Comparison of ENCODE assay signal across 13 cellular contexts in genomic region chr10:124738441-124738840, GRCh38. TPM values are rescaled to one million over a fixed set of nuclear protein-coding genes. Genes with fewer than 3 reads are reported as not detected.
DNase-seq lines count a peak whose midpoint lies in the region; ATAC-seq and TF ChIP-seq lines count a peak whose summit lies in the region.
"Had no signal": no experiment of that assay in that cellular context is flagged by ENCODE, and none has a peak within 500 bp of the region (broad histone marks: within the 10 kb centered on the region; RNA-seq: fewer than 3 reads in every experiment).

No MANE protein-coding gene starts in this region.

- no peak overlapping the region for H2BK120ac ChIP-seq in trophoblast cell (ENCODE audit: insufficient read depth, low read length, poor library complexity)

- H3K9ac ChIP-seq in endodermal cell (ENCODE audit: extremely low read depth, low read length, poor library complexity, severe bottlenecking), result no peak overlapping the region
- H3K9ac ChIP-seq in rectal smooth muscle tissue (ENCODE audit: low read length), result no peak overlapping the region
- H3K9ac ChIP-seq in trophoblast cell (ENCODE audit: low read length), result no peak overlapping the region

- H2AK5ac ChIP-seq in trophoblast cell (ENCODE audit: low read length), result no peak overlapping the region

- H3K14ac ChIP-seq in trophoblast cell (ENCODE audit: low read length), result no peak overlapping the region

- H3K9me3 Mint-ChIP-seq in CD4-positive, alpha-beta memory T cell, result no peaks in the 10 kb centered on the region
- no peaks in the 10 kb centered on the region for H3K9me3 Mint-ChIP-seq in endodermal cell
- no peaks in the 10 kb centered on the region for H3K9me3 Mint-ChIP-seq in activated T-helper 1 cell treated with anti-CD3 and anti-CD28 coated beads, Interleukin-12 subunit alpha, Interleukin-12 subunit beta, Interleukin-2, Interleukin-4 antibody, amounts not matched to agents 30 ng/mL and 10 ng/mL and 1 ng/mL, durations not matched to agents 14 hours and 24 hours and 36 hours
- H3K9me3 Mint-ChIP-seq: activated naive CD4-positive, alpha-beta T cell treated with anti-CD3 and anti-CD28 coated beads, Interleukin-2, amount 50 U/mL, for 24 hours had no signal

- CTCF ChIA-PET in CD4-positive, alpha-beta memory T cell (lab: Charles Lee; ENCODE audit: partially characterized antibody), result interaction anchor here (4.8 to 18.1 kb wide), 6 partner anchors 16 to 200 kb away, joined by 49 to 556 read pairs (median 112); no protein-coding TSS in a partner anchor
- CTCF ChIA-PET in OCI-LY7 (lab: Charles Lee; ENCODE audit: unreplicated experiment), result no interaction called here

- no peak overlapping the region for H4K12ac ChIP-seq in trophoblast cell (ENCODE audit: low read depth, low read length)

- H2BK5ac ChIP-seq in trophoblast cell (ENCODE audit: low read depth, low read length, poor library complexity), result no peak overlapping the region

- H3K4ac ChIP-seq in trophoblast cell (ENCODE audit: low read depth, low read length), result no peak overlapping the region

- no TSS peak for BruUV-seq in OCI-LY7 (replicated peaks; lab: Mats Ljungman, UMichigan)

- no peaks in the 10 kb centered on the region for H3K9me3 ChIP-seq in CD4-positive, alpha-beta memory T cell (ENCODE audit: control insufficient read depth in 1 of 2, low read length in 2 of 2)
- H3K9me3 ChIP-seq in OCI-LY7 (ENCODE audit: low read length) (no peaks in the 10 kb centered on the region), endodermal cell (ENCODE audit: control insufficient read depth, low read length) (no peaks in the 10 kb centered on the region), trophoblast cell (ENCODE audit: insufficient read depth, low read depth, low read length) (peaks cover 5% of the 10 kb centered on the region)

- H3K27ac Mint-ChIP-seq in CD4-positive, alpha-beta memory T cell, result peak overlapping the region; percentile 39 to 97 (median 94)
- H3K27ac Mint-ChIP-seq in endodermal cell, result no peak overlapping the region
- H3K27ac Mint-ChIP-seq in activated T-helper 1 cell treated with anti-CD3 and anti-CD28 coated beads, Interleukin-12 subunit alpha, Interleukin-12 subunit beta, Interleukin-2, Interleukin-4 antibody, amounts not matched to agents 30 ng/mL and 10 ng/mL and 1 ng/mL, durations not matched to agents 14 hours and 24 hours and 36 hours, result no peak overlapping the region

- DNase-seq in CD4-positive, alpha-beta memory T cell, result no peak
- no peak for DNase-seq in OCI-LY7 (ENCODE audit: low spot score)
- peak; percentile 41 for DNase-seq in endodermal cell
- no peak for DNase-seq in GM03348 (ENCODE audit: low spot score)
- DNase-seq in trophoblast cell, result no peak
- no peak for DNase-seq in sciatic nerve (ENCODE audit: low spot score)
- no peak for DNase-seq in activated T-helper 1 cell treated with anti-CD3 and anti-CD28 coated beads, Interleukin-12 subunit alpha, Interleukin-12 subunit beta, Interleukin-2, Interleukin-4 antibody, amounts not matched to agents 30 ng/mL and 10 ng/mL and 1 ng/mL, durations not matched to agents 14 hours and 24 hours and 36 hours (ENCODE audit: low spot score)
- DNase-seq: H7, NCI-H1694, SW 1271 had no signal

- H3K4me1 Mint-ChIP-seq in CD4-positive, alpha-beta memory T cell, result peaks cover 78 to 95% (median 87%) of the 10 kb centered on the region in 4 donors
- peaks cover 58% of the 10 kb centered on the region for H3K4me1 Mint-ChIP-seq in endodermal cell
- H3K4me1 Mint-ChIP-seq in activated T-helper 1 cell treated with anti-CD3 and anti-CD28 coated beads, Interleukin-12 subunit alpha, Interleukin-12 subunit beta, Interleukin-2, Interleukin-4 antibody, amounts not matched to agents 30 ng/mL and 10 ng/mL and 1 ng/mL, durations not matched to agents 14 hours and 24 hours and 36 hours (ENCODE audit: low read depth), result peaks cover 66% of the 10 kb centered on the region

- no peaks in the 10 kb centered on the region for H3K27me3 ChIP-seq in CD4-positive, alpha-beta memory T cell (ENCODE audit: insufficient read depth, low read length)
- H3K27me3 ChIP-seq in endodermal cell (ENCODE audit: control insufficient read depth, insufficient read depth, low read length, poor library complexity, severe bottlenecking) (no peaks in the 10 kb centered on the region), rectal smooth muscle tissue (ENCODE audit: control insufficient read depth, insufficient read depth, low read length) (no peaks in the 10 kb centered on the region), trophoblast cell (ENCODE audit: insufficient read depth, low read length) (no peaks in the 10 kb centered on the region)

- H3K23ac ChIP-seq in trophoblast cell (ENCODE audit: low read length), result no peak overlapping the region

- no peak overlapping the region for H2BK12ac ChIP-seq in trophoblast cell (ENCODE audit: low read length)

- WGBS in endodermal cell (ENCODE audit: insufficient coverage in 1 of 2, insufficient read length in 1 of 2), 2 experiments, result 92 to 95% methylated on average over 4 to 6 of the region's 6 CpGs
- WGBS in trophoblast cell (ENCODE audit: extremely low coverage, insufficient coverage, insufficient read length), result no CpG with 5 or more reads among the region's 6 CpGs

- H2AFZ ChIP-seq in OCI-LY7 (ENCODE audit: low read length) (no peak overlapping the region), trophoblast cell (ENCODE audit: insufficient read depth, low read length, poor library complexity) (no peak overlapping the region)

- H3K27ac ChIP-seq in CD4-positive, alpha-beta memory T cell (ENCODE audit: low read depth, low read length), result peak overlapping the region; percentile 64
- H3K27ac ChIP-seq in OCI-LY7 (ENCODE audit: low read depth, low read length, poor library complexity, severe bottlenecking) (peak overlapping the region; percentile 92), endodermal cell (ENCODE audit: low read depth, low read length) (no peak overlapping the region), rectal smooth muscle tissue (ENCODE audit: low read depth, low read length) (peak overlapping the region; percentile 79), trophoblast cell (ENCODE audit: low read depth, low read length) (no peak overlapping the region)

- no peaks in the 10 kb centered on the region for H3K36me3 ChIP-seq in CD4-positive, alpha-beta memory T cell (ENCODE audit: insufficient read depth, low read length)
- H3K36me3 ChIP-seq in OCI-LY7 (ENCODE audit: insufficient read depth, low read length), result peaks cover 40% of the 10 kb centered on the region
- no peaks in the 10 kb centered on the region for H3K36me3 ChIP-seq in endodermal cell (ENCODE audit: control insufficient read depth, insufficient read depth, low read length)
- no peaks in the 10 kb centered on the region for H3K36me3 ChIP-seq in rectal smooth muscle tissue (ENCODE audit: control insufficient read depth, insufficient read depth, low read length)
- no peaks in the 10 kb centered on the region for H3K36me3 ChIP-seq in trophoblast cell (ENCODE audit: control insufficient read depth in 1 of 2, insufficient read depth in 2 of 2, low read length in 2 of 2)

- H3K4me1 ChIP-seq in CD4-positive, alpha-beta memory T cell (ENCODE audit: insufficient read depth, low read length), result peaks cover 93% of the 10 kb centered on the region
- peaks cover 82% of the 10 kb centered on the region for H3K4me1 ChIP-seq in OCI-LY7 (ENCODE audit: insufficient read depth, low read length, poor library complexity, severe bottlenecking)
- peaks cover 22% of the 10 kb centered on the region for H3K4me1 ChIP-seq in endodermal cell (ENCODE audit: control insufficient read depth, insufficient read depth, low read length)
- H3K4me1 ChIP-seq in rectal smooth muscle tissue (ENCODE audit: control insufficient read depth, insufficient read depth, low read length), result peaks cover 91% of the 10 kb centered on the region
- peaks cover 14 to 16% of the 10 kb centered on the region in 2 experiments for H3K4me1 ChIP-seq in trophoblast cell (ENCODE audit: control insufficient read depth in 1 of 2, insufficient read depth in 2 of 2, low read length in 2 of 2)

- H3K27me3 Mint-ChIP-seq in CD4-positive, alpha-beta memory T cell, result no peaks in the 10 kb centered on the region
- H3K27me3 Mint-ChIP-seq in endodermal cell (ENCODE audit: insufficient read depth), result no peaks in the 10 kb centered on the region
- H3K27me3 Mint-ChIP-seq in activated T-helper 1 cell treated with anti-CD3 and anti-CD28 coated beads, Interleukin-12 subunit alpha, Interleukin-12 subunit beta, Interleukin-2, Interleukin-4 antibody, amounts not matched to agents 30 ng/mL and 10 ng/mL and 1 ng/mL, durations not matched to agents 14 hours and 24 hours and 36 hours (ENCODE audit: insufficient read depth), result peaks cover 9% of the 10 kb centered on the region
- H3K27me3 Mint-ChIP-seq: activated naive CD4-positive, alpha-beta T cell treated with anti-CD3 and anti-CD28 coated beads, Interleukin-2, amount 50 U/mL, for 24 hours had no signal

- TF ChIP-seq CTCF in OCI-LY7 (conservative IDR thresholded peaks at IDR 0.05; ENCODE audit: low read length) (no peak), endodermal cell (conservative IDR thresholded peaks at IDR 0.05) (no peak)

- peak overlapping the region; percentile 90 for H3K4me2 ChIP-seq in OCI-LY7 (ENCODE audit: low read length)
- H3K4me2 ChIP-seq in trophoblast cell (ENCODE audit: low read length), result no peak overlapping the region

- H4K8ac ChIP-seq in trophoblast cell (ENCODE audit: low read depth, low read length), result no peak overlapping the region

- no peak for ATAC-seq in sciatic nerve
- ATAC-seq: HepG2 had no signal

- POLR2A ChIA-PET in CD4-positive, alpha-beta memory T cell (lab: Charles Lee; ENCODE audit: partially characterized antibody), result interaction anchor here (0.8 to 5.7 kb wide), 13 partner anchors 10 to 119 kb away, joined by 3 to 163 read pairs (median 40); no protein-coding TSS in a partner anchor
- POLR2A ChIA-PET in OCI-LY7 (lab: Charles Lee), result interaction anchor here (0.9 to 3.8 kb wide), 3 partner anchors 8 to 33 kb away, joined by 3 to 29 read pairs (median 7); no protein-coding TSS in a partner anchor

- peaks cover 7 to 21% of the 10 kb centered on the region in 2 donors for H3K36me3 Mint-ChIP-seq in CD4-positive, alpha-beta memory T cell
- no peaks in the 10 kb centered on the region for H3K36me3 Mint-ChIP-seq in endodermal cell (ENCODE audit: low read depth)
- peaks cover 37% of the 10 kb centered on the region for H3K36me3 Mint-ChIP-seq in activated T-helper 1 cell treated with anti-CD3 and anti-CD28 coated beads, Interleukin-12 subunit alpha, Interleukin-12 subunit beta, Interleukin-2, Interleukin-4 antibody, amounts not matched to agents 30 ng/mL and 10 ng/mL and 1 ng/mL, durations not matched to agents 14 hours and 24 hours and 36 hours (ENCODE audit: low read depth)
- H3K36me3 Mint-ChIP-seq: activated naive CD4-positive, alpha-beta T cell treated with anti-CD3 and anti-CD28 coated beads, Interleukin-2, amount 50 U/mL, for 24 hours had no signal

- no peaks in the 10 kb centered on the region for H3K9me2 ChIP-seq in OCI-LY7 (ENCODE audit: insufficient read depth, low read length)

- no peak overlapping the region for H4K91ac ChIP-seq in trophoblast cell (ENCODE audit: low read depth, low read length)

- intact Hi-C loops in CD4-positive, alpha-beta memory T cell (cut with micrococcal nuclease), result no loop called here
- intact Hi-C loops in OCI-LY7 (cut with micrococcal nuclease; ENCODE audit: unreplicated experiment), result no loop called here
- intact Hi-C loops in sciatic nerve (cut with DNase I), result no loop called here
- intact Hi-C loops in activated T-helper 1 cell treated with anti-CD3 and anti-CD28 coated beads, Interleukin-12 subunit alpha, Interleukin-12 subunit beta, Interleukin-2, Interleukin-4 antibody, amounts not matched to agents 30 ng/mL and 10 ng/mL and 1 ng/mL, durations not matched to agents 14 hours and 24 hours and 36 hours (cut with micrococcal nuclease), result no loop called here

- H3K79me1 ChIP-seq in trophoblast cell (ENCODE audit: low read length), result peaks cover 2% of the 10 kb centered on the region

- H4K20me1 ChIP-seq in OCI-LY7 (ENCODE audit: insufficient read depth, low read length), result peaks cover 8% of the 10 kb centered on the region; the same call in 1 of the 2 replicates

- H3K79me2 ChIP-seq in OCI-LY7 (ENCODE audit: insufficient read depth, low read depth, low read length) (peaks cover 99% of the 10 kb centered on the region), trophoblast cell (ENCODE audit: control insufficient read depth, insufficient read depth, low read length, poor library complexity) (peaks cover 7% of the 10 kb centered on the region)

- no peak overlapping the region for H3K4me3 ChIP-seq in CD4-positive, alpha-beta memory T cell (ENCODE audit: low read length in 2 of 2)
- peak overlapping the region; percentile 95 for H3K4me3 ChIP-seq in OCI-LY7 (ENCODE audit: low read depth, low read length, poor library complexity, severe bottlenecking)
- H3K4me3 ChIP-seq in endodermal cell (ENCODE audit: low read length), result no peak overlapping the region
- H3K4me3 ChIP-seq in rectal smooth muscle tissue (ENCODE audit: low read length), result no peak overlapping the region
- H3K4me3 ChIP-seq in trophoblast cell (ENCODE audit: low read depth, low read length), result no peak overlapping the region

- peak overlapping the region in 7 of 8 donors; percentile 14 to 100 (median 98) for H3K4me3 Mint-ChIP-seq in CD4-positive, alpha-beta memory T cell
- H3K4me3 Mint-ChIP-seq in endodermal cell, result no peak overlapping the region
- H3K4me3 Mint-ChIP-seq in activated T-helper 1 cell treated with anti-CD3 and anti-CD28 coated beads, Interleukin-12 subunit alpha, Interleukin-12 subunit beta, Interleukin-2, Interleukin-4 antibody, amounts not matched to agents 30 ng/mL and 10 ng/mL and 1 ng/mL, durations not matched to agents 14 hours and 24 hours and 36 hours, result no peak overlapping the region

- no peak overlapping the region for H3K18ac ChIP-seq in trophoblast cell (ENCODE audit: low read length)

RNA-seq across cellular contexts. Expression of gene FAM53B, which starts 5.7 kb away (rescaled TPM):
- total RNA-seq in CD4-positive, alpha-beta memory T cell, result 10 to 100 TPM; 57.3 to 60.7 TPM
- 10 to 100 TPM in 1 of 2 donors, 1 to 10 TPM in 1; 7.3 to 42.5 TPM for polyA plus RNA-seq in CD4-positive, alpha-beta memory T cell
- 37.6 and 56.6 TPM in 2 replicates for total RNA-seq in OCI-LY7 (2014; rRNA removed; shearing (Covaris generic))
- total RNA-seq in OCI-LY7 (2022) (50.5 and 58.5 TPM in 2 replicates), endodermal cell (10 to 100 TPM; 19.3 to 22.6 TPM), sciatic nerve (48.0 TPM)
- 21.4 TPM for polyA plus RNA-seq in endodermal cell (2013, experiment 1 of 2)
- polyA plus RNA-seq in endodermal cell (2013, experiment 2 of 2), result 20.2 TPM
- polyA plus RNA-seq in trophoblast cell (2013), result 5.8 and 6.2 TPM in 2 replicates
- 31.8 and 32.7 TPM in 2 replicates for total RNA-seq in activated T-helper 1 cell treated with anti-CD3 and anti-CD28 coated beads, Interleukin-12 subunit alpha, Interleukin-12 subunit beta, Interleukin-2, Interleukin-4 antibody, amounts not matched to agents 30 ng/mL and 10 ng/mL and 1 ng/mL, durations not matched to agents 14 hours and 24 hours and 36 hours

RNA-seq across cellular contexts. Expression of gene EEF1AKMT2, which starts 53.2 kb away (rescaled TPM):
- total RNA-seq in CD4-positive, alpha-beta memory T cell, result 10 to 100 TPM; 20.0 to 24.2 TPM
- polyA plus RNA-seq in CD4-positive, alpha-beta memory T cell, result 10 to 100 TPM; 18.2 to 31.1 TPM
- 27.5 and 37.7 TPM in 2 replicates for total RNA-seq in OCI-LY7 (2014; rRNA removed; shearing (Covaris generic))
- total RNA-seq in OCI-LY7 (2022) (32.4 and 35.0 TPM in 2 replicates), endodermal cell (10 to 100 TPM; 22.2 to 25.9 TPM), sciatic nerve (21.3 TPM)
- 37.1 TPM for polyA plus RNA-seq in endodermal cell (2013, experiment 1 of 2)
- 39.4 TPM for polyA plus RNA-seq in endodermal cell (2013, experiment 2 of 2)
- polyA plus RNA-seq in trophoblast cell (2013), result 7.9 and 8.4 TPM in 2 replicates
- 20.5 and 21.3 TPM in 2 replicates for total RNA-seq in activated T-helper 1 cell treated with anti-CD3 and anti-CD28 coated beads, Interleukin-12 subunit alpha, Interleukin-12 subunit beta, Interleukin-2, Interleukin-4 antibody, amounts not matched to agents 30 ng/mL and 10 ng/mL and 1 ng/mL, durations not matched to agents 14 hours and 24 hours and 36 hours

Comparison
In these comparisons a context has a peak if more than half of its experiments do, and no peak if none do; other contexts are left out.
1. H3K27ac ChIP-seq: peak in CD4-positive, alpha-beta memory T cell (single experiment), OCI-LY7 (single experiment) and rectal smooth muscle tissue (single experiment); none in endodermal cell (single experiment) and trophoblast cell (single experiment).
2. H3K27ac Mint-ChIP-seq: peak in CD4-positive, alpha-beta memory T cell (7 of 7); none in endodermal cell (single experiment) and activated T-helper 1 cell treated with anti-CD3 and anti-CD28 coated beads, Interleukin-12 subunit alpha, Interleukin-12 subunit beta, Interleukin-2, Interleukin-4 antibody, amounts not matched to agents 30 ng/mL and 10 ng/mL and 1 ng/mL, durations not matched to agents 14 hours and 24 hours and 36 hours (single experiment).
3. H3K4me3 Mint-ChIP-seq: peak in CD4-positive, alpha-beta memory T cell (7 of 8); none in endodermal cell (single experiment) and activated T-helper 1 cell treated with anti-CD3 and anti-CD28 coated beads, Interleukin-12 subunit alpha, Interleukin-12 subunit beta, Interleukin-2, Interleukin-4 antibody, amounts not matched to agents 30 ng/mL and 10 ng/mL and 1 ng/mL, durations not matched to agents 14 hours and 24 hours and 36 hours (single experiment).